9 cellular contexts compared by ENCODE assay signal in genomic region chr17:39194089-39194984, GRCh38. TPM values are rescaled to one million over a fixed set of nuclear protein-coding genes. Genes with fewer than 3 reads are reported as not detected.
A peak's percentile ranks its signal among the peaks of the same experiment; 100 is the strongest.
DNase-seq lines count a peak whose midpoint lies in the region; ATAC-seq and TF ChIP-seq lines count a peak whose summit lies in the region.
"Had no signal": no experiment of that assay in that cellular context is flagged by ENCODE, and none has a peak within 500 bp of the region (broad histone marks: within the 10 kb centered on the region; RNA-seq: fewer than 3 reads in every experiment).

No MANE protein-coding gene starts in this region.

- intact Hi-C loops in cardiac septum (cut with DNase I) (no loop called here), gastrocnemius medialis (cut with DNase I; ENCODE audit: low total_unique reads) (loop anchor here (10.0 kb wide), 2 partner anchors 470 to 1150 kb away; partner anchors contain the start of genes PNMT and TCAP)

- peaks cover 29% of the 10 kb centered on the region for H3K4me1 Mint-ChIP-seq in T-helper 17 cell

- H3K9me3 ChIP-seq in T-helper 17 cell (ENCODE audit: control insufficient read depth, low read length, poor library complexity, severe bottlenecking) (no peaks in the 10 kb centered on the region), gastrocnemius medialis (no peaks in the 10 kb centered on the region), Peyer's patch (no peaks in the 10 kb centered on the region)

- peak overlapping the region; percentile 33 to 95 (median 72) for H3K4me3 ChIP-seq in gastrocnemius medialis
- H3K4me3 ChIP-seq in Peyer's patch, result no peak overlapping the region

- TF ChIP-seq CTCF in GM12873 (IDR thresholded peaks at IDR 0.05; ENCODE audit: insufficient read depth, low read depth, low read length, missing control alignments) (peak; percentile 18), gastrocnemius medialis (IDR thresholded peaks at IDR 0.05 in 4 of 5, conservative IDR thresholded peaks at IDR 0.05 in 1 of 5) (peak; percentile 43 to 78 (median 70)), Peyer's patch (IDR thresholded peaks at IDR 0.05) (peak in 1 of 6 experiments; percentile 3)

- in situ Hi-C loops in gastrocnemius medialis (cut with MboI; ENCODE audit: low sequenced_read_pairs in 4 of 4), result no loop called here

- DNase-seq in T-helper 17 cell (no peak), cardiac septum (ENCODE audit: low spot score) (peak; percentile 84), gastrocnemius medialis (peak; percentile 88 to 96), Peyer's patch (no peak), NCI-H1930 (lab: John Stamatoyannopoulos, UW) (no peak), NCI-H524 treated with DMSO at 0.1 percent for 48 hours (lab: John Stamatoyannopoulos, UW) (no peak)

- peaks cover 0 to 11% of the 10 kb centered on the region in 2 donors for H3K36me3 ChIP-seq in gastrocnemius medialis
- H3K36me3 ChIP-seq in Peyer's patch, result peaks cover 0 to 3% (median 0%) of the 10 kb centered on the region in 3 donors

- H3K36me3 Mint-ChIP-seq in T-helper 17 cell (ENCODE audit: low read depth), result peaks cover 3% of the 10 kb centered on the region

- H3K27me3 ChIP-seq in gastrocnemius medialis, result no peaks in the 10 kb centered on the region
- H3K27me3 ChIP-seq in Peyer's patch, result no peaks in the 10 kb centered on the region

- H3K4me3 Mint-ChIP-seq in T-helper 17 cell, result peak overlapping the region; percentile 52
- H3K4me3 Mint-ChIP-seq: dendritic cell treated with granulocyte-macrophage colony-stimulating factor and Interleukin-4, amounts not matched to agents 40 ng/mL and 50 ng/mL, for 4 days had no signal

- peak overlapping the region; percentile 87 to 99 (median 94) for H3K27ac ChIP-seq in gastrocnemius medialis
- H3K27ac ChIP-seq in Peyer's patch, result no peak overlapping the region

- no peaks in the 10 kb centered on the region for H3K27me3 Mint-ChIP-seq in T-helper 17 cell

- H3K4me1 ChIP-seq in gastrocnemius medialis (peaks cover 65 to 74% of the 10 kb centered on the region in 2 donors), Peyer's patch (peaks cover 0 to 16% (median 14%) of the 10 kb centered on the region in 4 donors)

- no peak for ATAC-seq in T-helper 17 cell
- ATAC-seq in gastrocnemius medialis, result peak; percentile 40 to 51
- no peak for ATAC-seq in GM21825 (IDR thresholded peaks at IDR 0.05; ENCODE audit: unreplicated experiment)

- peak; percentile 54 to 66 for TF ChIP-seq POLR2A in gastrocnemius medialis (IDR thresholded peaks at IDR 0.05)
- no peak for TF ChIP-seq POLR2A in Peyer's patch (IDR thresholded peaks at IDR 0.05)

- peak overlapping the region; percentile 89 for H3K27ac Mint-ChIP-seq in T-helper 17 cell
- H3K27ac Mint-ChIP-seq: dendritic cell treated with granulocyte-macrophage colony-stimulating factor and Interleukin-4, amounts not matched to agents 40 ng/mL and 50 ng/mL, for 4 days had no signal

RNA-seq across cellular contexts. Expression of gene CACNB1, which starts 3.1 kb away (rescaled TPM):
- total RNA-seq in T-helper 17 cell (10 to 100 TPM; 21.4 to 21.9 TPM), cardiac septum (11.8 TPM), gastrocnemius medialis (100 to 1,000 TPM; 236 to 432 (median 340) TPM), Peyer's patch (1 to 10 TPM; 2.5 to 5.0 (median 2.8) TPM)

RNA-seq across cellular contexts. Expression of gene RPL19, which starts 5.7 kb away (rescaled TPM):
- total RNA-seq in T-helper 17 cell, result 1,000 to 10,000 TPM; 3,035 to 3,199 TPM
- total RNA-seq in cardiac septum, result 753 TPM
- total RNA-seq in gastrocnemius medialis, result 1,000 to 10,000 TPM; 1,960 to 2,584 (median 2,358) TPM
- 1,000 to 10,000 TPM in 3 of 4 donors, 100 to 1,000 TPM in 1; 932 to 2,029 (median 1,420) TPM for total RNA-seq in Peyer's patch

RNA-seq across cellular contexts. Expression of gene ARL5C, which starts 28.4 kb away (rescaled TPM):
- total RNA-seq in T-helper 17 cell (not detected), cardiac septum (not detected), gastrocnemius medialis (under 1 TPM in 2 of 4 donors, not detected in 2; 0.20 to 0.22 TPM), Peyer's patch (not detected)

RNA-seq across cellular contexts. Expression of gene STAC2, which starts 31.4 kb away (rescaled TPM):
- total RNA-seq in T-helper 17 cell (not detected), cardiac septum (0.67 TPM), gastrocnemius medialis (not detected), Peyer's patch (under 1 TPM in 2 of 4 donors, not detected in 2; 0.27 to 0.66 TPM)

RNA-seq across cellular contexts. Expression of gene PLXDC1, which starts 42.9 kb away (rescaled TPM):
- total RNA-seq in T-helper 17 cell, result 10 to 100 TPM in 1 of 2 donors, 1 to 10 TPM in 1; 7.5 to 11.7 TPM
- 21.4 TPM for total RNA-seq in cardiac septum
- 1 to 10 TPM in 3 of 4 donors, under 1 TPM in 1; 0.49 to 4.5 (median 2.4) TPM for total RNA-seq in gastrocnemius medialis
- total RNA-seq in Peyer's patch, result 10 to 100 TPM; 14.5 to 34.7 (median 18.2) TPM

Comparison
In these comparisons a context has a peak if more than half of its experiments do, and no peak if none do; other contexts are left out.
1. ATAC-seq: peak in gastrocnemius medialis (2 of 2); none in T-helper 17 cell (single experiment) and GM21825 (single experiment).
2. DNase-seq: peak in cardiac septum (single experiment) and gastrocnemius medialis (2 of 2); none in T-helper 17 cell (0 of 3), Peyer's patch (0 of 3), NCI-H1930 (0 of 2) and NCI-H524 treated with DMSO at 0.1 percent for 48 hours (single experiment).
3. H3K27ac ChIP-seq: peak in gastrocnemius medialis (4 of 4); none in Peyer's patch (0 of 4).
4. H3K4me3 ChIP-seq: peak in gastrocnemius medialis (4 of 4); none in Peyer's patch (0 of 4).
5. POLR2A ChIP-seq: peak in gastrocnemius medialis (2 of 2); none in Peyer's patch (0 of 2).
6. RNA of gene CACNB1, which starts 3.1 kb away (total RNA-seq): 236 to 432 TPM in gastrocnemius medialis; 21.4 to 21.9 TPM in T-helper 17 cell, 11.8 TPM in cardiac septum (single experiment) and 2.5 to 5.0 TPM in Peyer's patch; every median in the first group is over 10 times any median in the second.